8 cellular contexts compared by ENCODE assay signal in the genomic region with DNA sequence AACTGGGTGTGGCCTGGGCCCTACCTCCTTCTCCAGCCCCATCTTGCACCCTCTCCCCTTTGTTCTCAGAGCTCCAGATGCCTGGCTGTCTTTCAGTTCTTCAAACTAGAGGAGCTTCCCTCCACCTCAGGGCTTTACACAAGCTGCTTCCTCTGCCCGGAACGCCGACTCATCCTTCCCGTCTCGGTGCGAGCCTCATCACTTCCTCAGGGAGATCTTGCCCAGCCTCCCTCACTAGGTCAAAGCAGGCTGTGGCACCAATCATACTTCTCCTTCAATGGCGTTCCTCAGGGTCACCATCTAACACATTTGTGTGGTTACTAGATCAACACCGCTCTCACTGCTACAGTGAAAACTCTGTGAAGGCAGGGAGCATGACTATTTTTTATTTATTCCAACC. TPM values are rescaled to one million over a fixed set of nuclear protein-coding genes. Genes with fewer than 3 reads are reported as not detected.
DNase-seq lines count a peak whose midpoint lies in the region; ATAC-seq and TF ChIP-seq lines count a peak whose summit lies in the region.

No MANE protein-coding gene starts in this region.

- H3K27ac Mint-ChIP-seq in activated CD4-positive, alpha-beta memory T cell treated with anti-CD3 and anti-CD28 coated beads for 36 hours = peak overlapping the region; percentile 43
- no peak overlapping the region for H3K27ac Mint-ChIP-seq in activated CD4-positive, alpha-beta memory T cell treated with anti-CD3 and anti-CD28 coated beads, Interleukin-2, amount 10 ng/mL, durations not matched to agents 7 days and 5 days
- H3K27ac Mint-ChIP-seq in activated T-cell treated with anti-CD3 and anti-CD28 coated beads, Interleukin-2, amount 50 U/mL, for 72 hours = peak overlapping the region; percentile 55

- POLR2A ChIA-PET in activated CD4-positive, alpha-beta memory T cell treated with anti-CD3 and anti-CD28 coated beads for 36 hours (lab: Charles Lee) = no interaction called here
- POLR2A ChIA-PET in activated CD4-positive, alpha-beta memory T cell treated with anti-CD3 and anti-CD28 coated beads, Interleukin-2, amount 10 ng/mL, durations not matched to agents 7 days and 5 days (lab: Charles Lee) = no interaction called here
- POLR2A ChIA-PET in HEK293T (lab: Yijun Ruan, JAX) = no interaction called here

- peaks cover 24% of the 10 kb centered on the region for H3K4me1 Mint-ChIP-seq in activated CD4-positive, alpha-beta memory T cell treated with anti-CD3 and anti-CD28 coated beads for 36 hours (ENCODE audit: low read depth)
- H3K4me1 Mint-ChIP-seq in activated CD4-positive, alpha-beta memory T cell treated with anti-CD3 and anti-CD28 coated beads, Interleukin-2, amount 10 ng/mL, durations not matched to agents 7 days and 5 days = peaks cover 16% of the 10 kb centered on the region
- peaks cover 45% of the 10 kb centered on the region for H3K4me1 Mint-ChIP-seq in activated T-cell treated with anti-CD3 and anti-CD28 coated beads, Interleukin-2, amount 50 U/mL, for 72 hours (ENCODE audit: low read depth)

- H3K27me3 Mint-ChIP-seq in activated CD4-positive, alpha-beta memory T cell treated with anti-CD3 and anti-CD28 coated beads for 36 hours = no peaks in the 10 kb centered on the region
- H3K27me3 Mint-ChIP-seq in activated CD4-positive, alpha-beta memory T cell treated with anti-CD3 and anti-CD28 coated beads, Interleukin-2, amount 10 ng/mL, durations not matched to agents 7 days and 5 days = no peaks in the 10 kb centered on the region
- no peaks in the 10 kb centered on the region for H3K27me3 Mint-ChIP-seq in activated T-cell treated with anti-CD3 and anti-CD28 coated beads, Interleukin-2, amount 50 U/mL, for 72 hours (ENCODE audit: low read depth)

- no peak overlapping the region for H3K4me3 ChIP-seq in thoracic aorta

- ATAC-seq in activated T-cell treated with anti-CD3 and anti-CD28 coated beads, Interleukin-2, amount 50 U/mL, for 72 hours (replicated peaks in 1 of 2) = peak; percentile 32 to 35
- ATAC-seq in thoracic aorta (ENCODE audit: insufficient number of reproducible peaks, low FRiP score, low read depth) (no peak), GM21515 (IDR thresholded peaks at IDR 0.05; ENCODE audit: unreplicated experiment) (no peak)

- CTCF ChIA-PET in activated CD4-positive, alpha-beta memory T cell treated with anti-CD3 and anti-CD28 coated beads for 36 hours (lab: Charles Lee) = interaction anchor here (2.1 kb wide), 1 partner anchor 382 kb away, joined by 5 read pairs; no protein-coding TSS in a partner anchor
- CTCF ChIA-PET in activated CD4-positive, alpha-beta memory T cell treated with anti-CD3 and anti-CD28 coated beads, Interleukin-2, amount 10 ng/mL, durations not matched to agents 7 days and 5 days (lab: Charles Lee) = no interaction called here
- CTCF ChIA-PET in HEK293T (lab: Yijun Ruan, JAX) = interaction anchor here (0.6 kb wide), 2 partner anchors 10 to 15 kb away, joined by 3 read pairs; no protein-coding TSS in a partner anchor

- no peaks in the 10 kb centered on the region for H3K36me3 ChIP-seq in thoracic aorta

- TF ChIP-seq CTCF in thoracic aorta (IDR thresholded peaks at IDR 0.05) = no peak

- no peaks in the 10 kb centered on the region for H3K9me3 ChIP-seq in thoracic aorta

- no peak overlapping the region for H3K27ac ChIP-seq in thoracic aorta

- H3K36me3 Mint-ChIP-seq in activated CD4-positive, alpha-beta memory T cell treated with anti-CD3 and anti-CD28 coated beads for 36 hours = no peaks in the 10 kb centered on the region
- H3K36me3 Mint-ChIP-seq in activated CD4-positive, alpha-beta memory T cell treated with anti-CD3 and anti-CD28 coated beads, Interleukin-2, amount 10 ng/mL, durations not matched to agents 7 days and 5 days (ENCODE audit: low read depth) = no peaks in the 10 kb centered on the region
- no peaks in the 10 kb centered on the region for H3K36me3 Mint-ChIP-seq in activated T-cell treated with anti-CD3 and anti-CD28 coated beads, Interleukin-2, amount 50 U/mL, for 72 hours (ENCODE audit: insufficient read depth in 2 of 2)

- H3K4me3 Mint-ChIP-seq in activated CD4-positive, alpha-beta memory T cell treated with anti-CD3 and anti-CD28 coated beads for 36 hours = no peak overlapping the region
- no peak overlapping the region for H3K4me3 Mint-ChIP-seq in activated CD4-positive, alpha-beta memory T cell treated with anti-CD3 and anti-CD28 coated beads, Interleukin-2, amount 10 ng/mL, durations not matched to agents 7 days and 5 days
- H3K4me3 Mint-ChIP-seq in activated T-cell treated with anti-CD3 and anti-CD28 coated beads, Interleukin-2, amount 50 U/mL, for 72 hours = peak overlapping the region; percentile 50 to 56

- peak; percentile 49 for DNase-seq in activated CD4-positive, alpha-beta memory T cell treated with anti-CD3 and anti-CD28 coated beads for 36 hours
- no peak for DNase-seq in activated CD4-positive, alpha-beta memory T cell treated with anti-CD3 and anti-CD28 coated beads, Interleukin-2, amount 10 ng/mL, durations not matched to agents 7 days and 5 days
- DNase-seq in activated T-cell treated with anti-CD3 and anti-CD28 coated beads, Interleukin-2, amount 50 U/mL, for 72 hours = peak; percentile 25 to 34
- DNase-seq in iris pigment epithelial cell (ENCODE audit: low read depth) = peak; percentile 90
- peak; percentile 15 for DNase-seq in thoracic aorta (ENCODE audit: low spot score)
- DNase-seq in NCI-H748 treated with DMSO at 0.1 percent for 48 hours (lab: John Stamatoyannopoulos, UW) = no peak
- DNase-seq in HEK293T (ENCODE audit: extremely low spot score) = no peak

- no peaks in the 10 kb centered on the region for H3K27me3 ChIP-seq in thoracic aorta (replicated peaks; ENCODE audit: insufficient read depth)

- peaks cover 3 to 13% of the 10 kb centered on the region in 2 donors for H3K4me1 ChIP-seq in thoracic aorta (ENCODE audit: control insufficient read depth in 1 of 2, low read depth in 2 of 2)

- no peaks in the 10 kb centered on the region for H3K9me3 Mint-ChIP-seq in activated CD4-positive, alpha-beta memory T cell treated with anti-CD3 and anti-CD28 coated beads for 36 hours
- no peaks in the 10 kb centered on the region for H3K9me3 Mint-ChIP-seq in activated CD4-positive, alpha-beta memory T cell treated with anti-CD3 and anti-CD28 coated beads, Interleukin-2, amount 10 ng/mL, durations not matched to agents 7 days and 5 days
- no peaks in the 10 kb centered on the region for H3K9me3 Mint-ChIP-seq in activated T-cell treated with anti-CD3 and anti-CD28 coated beads, Interleukin-2, amount 50 U/mL, for 72 hours

- intact Hi-C loops in activated CD4-positive, alpha-beta memory T cell treated with anti-CD3 and anti-CD28 coated beads for 36 hours (cut with micrococcal nuclease) = loop anchor here (5.0 kb wide), 1 partner anchor 114 kb away; a partner anchor contains a TSS

TF ChIP-seq in HEK293T, 16 proteins besides CTCF, POLR2A, EP300 and RAD21:
- TF ChIP-seq LEF1 (IDR thresholded peaks at IDR 0.05; ENCODE audit: borderline replicate concordance) (no peak), TARDBP (IDR thresholded peaks at IDR 0.05) (no peak), BHLHE40 (IDR thresholded peaks at IDR 0.05; ENCODE audit: borderline replicate concordance) (no peak), ARNT (IDR thresholded peaks at IDR 0.05) (no peak), CTBP1 (IDR thresholded peaks at IDR 0.05; ENCODE audit: borderline replicate concordance) (no peak), L3MBTL2 (conservative IDR thresholded peaks at IDR 0.05) (no peak), SP1 (IDR thresholded peaks at IDR 0.05) (no peak), ELF4 (IDR thresholded peaks at IDR 0.05) (no peak), FOXM1 (IDR thresholded peaks at IDR 0.05; ENCODE audit: borderline replicate concordance) (no peak), HDGF (IDR thresholded peaks at IDR 0.05; ENCODE audit: borderline replicate concordance) (no peak), FOXK2 (IDR thresholded peaks at IDR 0.05) (no peak), FOXA1 (IDR thresholded peaks at IDR 0.05) (no peak), SUZ12 (IDR thresholded peaks at IDR 0.05) (no peak), NFRKB (IDR thresholded peaks at IDR 0.05) (no peak), ZNF384 (IDR thresholded peaks at IDR 0.05) (no peak)
- TF ChIP-seq, protein P1, sequence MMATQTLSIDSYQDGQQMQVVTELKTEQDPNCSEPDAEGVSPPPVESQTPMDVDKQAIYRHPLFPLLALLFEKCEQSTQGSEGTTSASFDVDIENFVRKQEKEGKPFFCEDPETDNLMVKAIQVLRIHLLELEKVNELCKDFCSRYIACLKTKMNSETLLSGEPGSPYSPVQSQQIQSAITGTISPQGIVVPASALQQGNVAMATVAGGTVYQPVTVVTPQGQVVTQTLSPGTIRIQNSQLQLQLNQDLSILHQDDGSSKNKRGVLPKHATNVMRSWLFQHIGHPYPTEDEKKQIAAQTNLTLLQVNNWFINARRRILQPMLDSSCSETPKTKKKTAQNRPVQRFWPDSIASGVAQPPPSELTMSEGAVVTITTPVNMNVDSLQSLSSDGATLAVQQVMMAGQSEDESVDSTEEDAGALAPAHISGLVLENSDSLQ (IDR thresholded peaks at IDR 0.05) = no peak

RNA-seq across cellular contexts. Expression of a gene that starts 56.2 kb away (rescaled TPM):
- total RNA-seq in activated CD4-positive, alpha-beta memory T cell treated with anti-CD3 and anti-CD28 coated beads for 36 hours = 1 to 10 TPM; 5.5 to 5.7 TPM
- total RNA-seq in activated CD4-positive, alpha-beta memory T cell treated with anti-CD3 and anti-CD28 coated beads, Interleukin-2, amount 10 ng/mL, durations not matched to agents 7 days and 5 days = 1 to 10 TPM; 6.8 to 7.1 TPM
- total RNA-seq in activated T-cell treated with anti-CD3 and anti-CD28 coated beads, Interleukin-2, amount 50 U/mL, for 72 hours = 1 to 10 TPM; 6.9 to 8.6 TPM
- total RNA-seq in thoracic aorta = 10 to 100 TPM; 10.6 to 18.8 TPM

Comparison
In these comparisons a context has a peak if more than half of its experiments do, and no peak if none do; other contexts are left out.
1. DNase-seq: peak in activated CD4-positive, alpha-beta memory T cell treated with anti-CD3 and anti-CD28 coated beads for 36 hours (single experiment), activated T-cell treated with anti-CD3 and anti-CD28 coated beads, Interleukin-2, amount 50 U/mL, for 72 hours (2 of 2), iris pigment epithelial cell (single experiment) and thoracic aorta (single experiment); none in activated CD4-positive, alpha-beta memory T cell treated with anti-CD3 and anti-CD28 coated beads, Interleukin-2, amount 10 ng/mL, durations not matched to agents 7 days and 5 days (single experiment), NCI-H748 treated with DMSO at 0.1 percent for 48 hours (single experiment) and HEK293T (single experiment).
2. H3K4me3 Mint-ChIP-seq: peak in activated T-cell treated with anti-CD3 and anti-CD28 coated beads, Interleukin-2, amount 50 U/mL, for 72 hours (2 of 2); none in activated CD4-positive, alpha-beta memory T cell treated with anti-CD3 and anti-CD28 coated beads for 36 hours (single experiment) and activated CD4-positive, alpha-beta memory T cell treated with anti-CD3 and anti-CD28 coated beads, Interleukin-2, amount 10 ng/mL, durations not matched to agents 7 days and 5 days (single experiment).
3. ATAC-seq: peak in activated T-cell treated with anti-CD3 and anti-CD28 coated beads, Interleukin-2, amount 50 U/mL, for 72 hours (2 of 2); none in thoracic aorta (single experiment) and GM21515 (single experiment).